9 cellular contexts compared by ENCODE assay signal in genomic region chr1:244386595-244386994, GRCh38.
"Had no signal": no experiment of that assay in that cellular context is flagged by ENCODE, and none has a peak within 500 bp of the region (broad histone marks: within the 10 kb centered on the region; RNA-seq: fewer than 3 reads in every experiment).

No MANE protein-coding gene starts in this region.

- H3K9me3 Mint-ChIP-seq: HFFc6 had no signal

- ATAC-seq: HCT116, HepG2 had no signal

- H2AFZ ChIP-seq: GM23248 had no signal

- H3K4me1 ChIP-seq: HAP-1 had no signal

- H3K4me3 Mint-ChIP-seq: HFFc6 had no signal

- H3K27ac Mint-ChIP-seq: HFFc6 had no signal

- H3K9ac ChIP-seq: GM23248 had no signal

- DNase-seq: GM23248, GOT3, H7, HFFc6, KBM-7 had no signal

- H3K4me3 ChIP-seq: GM23248, HAP-1 had no signal

- FAIRE-seq: HepG2 had no signal

- H3K36me3 ChIP-seq: HAP-1 had no signal

- H3K27ac ChIP-seq: GM23248, HL-60 had no signal

- H3K9me3 ChIP-seq: HAP-1 had no signal
